ENCODE assay signal across 11 cellular contexts in the genomic region with DNA sequence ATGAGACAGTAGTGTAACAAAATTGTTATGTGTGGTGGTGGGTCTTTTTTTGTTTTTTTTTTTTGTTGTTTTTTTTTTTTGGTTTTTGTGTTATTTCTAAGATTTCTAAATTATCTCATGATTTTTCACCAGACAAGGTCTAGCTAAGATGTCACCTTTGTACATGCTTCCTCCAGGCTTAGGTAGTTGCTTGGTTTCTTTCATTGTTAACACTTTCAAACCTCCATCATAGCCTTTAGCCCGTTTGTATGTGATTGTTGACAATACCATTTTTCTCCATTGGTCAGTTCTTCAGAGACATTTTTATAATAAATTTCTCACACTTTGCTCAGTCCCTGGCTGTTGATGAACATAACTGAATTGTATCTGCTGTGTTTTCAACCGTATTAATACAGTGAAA. TPM values are rescaled to one million over a fixed set of nuclear protein-coding genes. Genes with fewer than 3 reads are reported as not detected.
DNase-seq lines count a peak whose midpoint lies in the region; ATAC-seq, FAIRE-seq and TF ChIP-seq lines count a peak whose summit lies in the region.
"Had no signal": no experiment of that assay in that cellular context is flagged by ENCODE, and none has a peak within 500 bp of the region (broad histone marks: within the 10 kb centered on the region; RNA-seq: fewer than 3 reads in every experiment).

No MANE protein-coding gene starts in this region.

- TF ChIP-seq CTCF in H1 (IDR thresholded peaks at IDR 0.05; ENCODE audit: control extremely low read depth in 1 of 3, insufficient read depth in 1 of 3, low read depth in 1 of 3, low read length in 3 of 3) (no peak), osteocyte (IDR thresholded peaks at IDR 0.05) (no peak), GM13977 (IDR thresholded peaks at IDR 0.05; ENCODE audit: extremely low read depth, insufficient read depth, missing control alignments) (no peak)

- H4K91ac ChIP-seq in H1 (replicated peaks; ENCODE audit: insufficient read length, low read length) = no peak overlapping the region

- no peaks in the 10 kb centered on the region for H3K4me1 ChIP-seq in NT2/D1 (ENCODE audit: insufficient read depth, insufficient read length)
- H3K4me1 ChIP-seq in H1 (replicated peaks in 1 of 4; ENCODE audit: control insufficient read depth in 3 of 4, insufficient read depth in 4 of 4, low read length in 3 of 4) = no peaks in the 10 kb centered on the region; a peak in 1 of 7 replicates

- H3K4me2 ChIP-seq in H1 (ENCODE audit: insufficient read depth in 1 of 2, low read depth in 2 of 2, low read length in 2 of 2) = peak overlapping the region; percentile 79 to 90

- H2BK5ac ChIP-seq in H1 (ENCODE audit: low read depth, low read length) = no peak overlapping the region

- DNase-seq in NT2/D1 (ENCODE audit: low read depth, low spot score) (no peak), H1 (ENCODE audit: low read depth in 1 of 2, low spot score in 2 of 2) (no peak), osteocyte (ENCODE audit: extremely low spot score, unreplicated experiment) (no peak), GM13977 (ENCODE audit: low spot score) (no peak), AG08396 (ENCODE audit: low spot score) (no peak)
- DNase-seq: RPMI8226 had no signal

- in situ Hi-C loops in GM13977 (cut with MboI; ENCODE audit: low pct_unique_long_range_greater_than_20kb, low sequenced_read_pairs, unreplicated experiment) = loop anchor here (10.0 kb wide), 1 partner anchor 56 kb away; no protein-coding TSS in a partner anchor

- H3K9ac ChIP-seq in NT2/D1 (ENCODE audit: insufficient read length, low read depth) = peak overlapping the region; percentile 26
- H3K9ac ChIP-seq in H1 (replicated peaks in 1 of 4; ENCODE audit: extremely low read depth in 1 of 4, low read depth in 3 of 4, low read length in 3 of 4) = no peak overlapping the region

- H3K79me1 ChIP-seq in H1 (ENCODE audit: low read depth, low read length) = peaks cover 2% of the 10 kb centered on the region; the same call in 1 of the 2 replicates

- FAIRE-seq in H1 (lab: Jason Lieb, UNC) = no peak

- H3K56ac ChIP-seq in H1 (replicated peaks; ENCODE audit: insufficient read length, low read depth, low read length) = no peak overlapping the region

- TF ChIP-seq EP300 in H1 (IDR thresholded peaks at IDR 0.05; ENCODE audit: borderline replicate concordance in 1 of 2, low read depth in 2 of 2, low read length in 2 of 2) = no peak

- H3K4me1 Mint-ChIP-seq in osteocyte (ENCODE audit: unreplicated experiment) = peaks cover 39% of the 10 kb centered on the region

- H4K8ac ChIP-seq in H1 (ENCODE audit: extremely low read depth, insufficient read depth, low read length) = no peak overlapping the region

- H3K14ac ChIP-seq in H1 (ENCODE audit: insufficient read length) = no peak overlapping the region

- H3K36me3 ChIP-seq in NT2/D1 (ENCODE audit: insufficient read depth, insufficient read length, low read length) (peaks cover 6% of the 10 kb centered on the region), H1 (ENCODE audit: control insufficient read depth in 2 of 4, insufficient read depth in 4 of 4, low read length in 3 of 4) (no peaks in the 10 kb centered on the region)
- H3K36me3 ChIP-seq: neutrophil had no signal

- no peak overlapping the region for H2BK20ac ChIP-seq in H1 (ENCODE audit: low read length)

- ATAC-seq in HG03280 (IDR thresholded peaks at IDR 0.05; ENCODE audit: unreplicated experiment) (no peak), HG02623 (IDR thresholded peaks at IDR 0.05; ENCODE audit: unreplicated experiment) (no peak)

- no peak overlapping the region for H2BK120ac ChIP-seq in H1 (replicated peaks; ENCODE audit: low read depth, low read length)

- 67% methylated on average over 2 of the region's 2 CpGs; no CpG with 5 or more reads in 1 of the 2 experiments for WGBS in H1 (ENCODE audit: extremely low coverage in 1 of 2, insufficient coverage in 1 of 2, insufficient read length in 1 of 2, insufficient replicate concordance in 2 of 2, low coverage in 1 of 2, low lambda C conversion rate in 2 of 2, missing lambda C conversion rate in 1 of 2), 2 experiments

- no peak for TF ChIP-seq RAD21 in H1 (IDR thresholded peaks at IDR 0.05 in 1 of 2, conservative IDR thresholded peaks at IDR 0.05 in 1 of 2; ENCODE audit: low read depth in 2 of 2, low read length in 2 of 2)

- peaks cover 10% of the 10 kb centered on the region for H3K36me3 Mint-ChIP-seq in osteocyte (ENCODE audit: unreplicated experiment)

- no peak overlapping the region for H3K27ac Mint-ChIP-seq in osteocyte (ENCODE audit: unreplicated experiment)

- no peaks in the 10 kb centered on the region for H3K9me3 Mint-ChIP-seq in osteocyte (ENCODE audit: unreplicated experiment)

- no peak overlapping the region for H3K18ac ChIP-seq in H1 (ENCODE audit: extremely low read depth, low read length)

- H2AFZ ChIP-seq in H1 (ENCODE audit: low read length) = no peak overlapping the region

- H4K20me1 ChIP-seq in H1 (replicated peaks in 1 of 2; ENCODE audit: control insufficient read depth in 1 of 2, insufficient read depth in 2 of 2, low read length in 2 of 2) = peaks cover 6 to 9% of the 10 kb centered on the region in 2 experiments

- H3K27ac ChIP-seq in H1 (ENCODE audit: low read depth, low read length) = no peak overlapping the region
- H3K27ac ChIP-seq: tibial nerve had no signal

- peaks cover 0 to 70% of the 10 kb centered on the region in 2 experiments; a peak in 3 of 4 replicates for H3K79me2 ChIP-seq in H1 (ENCODE audit: control insufficient read depth in 1 of 2, insufficient read depth in 2 of 2, low read length in 2 of 2)

- H3K23me2 ChIP-seq in H1 (ENCODE audit: low read depth, low read length) = peaks cover 7% of the 10 kb centered on the region; the same call in 1 of the 2 replicates

- H4K5ac ChIP-seq in H1 (ENCODE audit: insufficient read length, low read depth, low read length) = no peak overlapping the region

- H3K4ac ChIP-seq in H1 (replicated peaks; ENCODE audit: insufficient read length, low read depth, low read length) = no peak overlapping the region

- H3K4me3 ChIP-seq in GM08714 (ENCODE audit: low read length) (peak overlapping the region; percentile 82; the same call in 1 of the 2 replicates), NT2/D1 (ENCODE audit: insufficient read length, low read depth) (peak overlapping the region; percentile 92), H1 (ENCODE audit: extremely low read depth in 1 of 4, insufficient read depth in 2 of 4, low read depth in 3 of 4, low read length in 4 of 4) (peak overlapping the region in 2 of 4 experiments; percentile 96 to 98; a peak in 3 of 8 replicates)

- no peaks in the 10 kb centered on the region for H3K27me3 Mint-ChIP-seq in osteocyte (ENCODE audit: unreplicated experiment)

- no peak for TF ChIP-seq POLR2A in H1 (IDR thresholded peaks at IDR 0.05; ENCODE audit: control extremely low read depth in 1 of 2, low read depth in 2 of 2, low read length in 2 of 2)

- H2AK5ac ChIP-seq in H1 (ENCODE audit: low read depth, low read length) = no peak overlapping the region

- POLR2A ChIA-PET in H1 (lab: Charles Lee; ENCODE audit: partially characterized antibody) = no interaction called here

- H2BK12ac ChIP-seq in H1 (ENCODE audit: low read depth, low read length) = no peak overlapping the region

- no peak overlapping the region for H2BK15ac ChIP-seq in H1 (ENCODE audit: low read length)

- H3K9me3 ChIP-seq in NT2/D1 (ENCODE audit: insufficient read depth, low read length) (no peaks in the 10 kb centered on the region), H1 (ENCODE audit: insufficient read depth in 2 of 2, low read depth in 1 of 2, low read length in 1 of 2) (no peaks in the 10 kb centered on the region)
- H3K9me3 ChIP-seq: neutrophil, tibial nerve had no signal

- H3K27me3 ChIP-seq in NT2/D1 (ENCODE audit: insufficient read depth, insufficient read length) = no peaks in the 10 kb centered on the region
- no peaks in the 10 kb centered on the region for H3K27me3 ChIP-seq in H1 (replicated peaks in 1 of 4; ENCODE audit: control insufficient read depth in 3 of 4, extremely low read depth in 1 of 4, insufficient read depth in 3 of 4, low read length in 3 of 4)
- H3K27me3 ChIP-seq: neutrophil, tibial nerve had no signal

- H3K23ac ChIP-seq in H1 (ENCODE audit: insufficient read length) = no peak overlapping the region

- CTCF ChIA-PET in H1 (lab: Charles Lee; ENCODE audit: partially characterized antibody) = interaction anchor here (0.7 to 0.9 kb wide), 4 partner anchors 9 to 129 kb away, joined by 3 to 5 read pairs (median 4); no protein-coding TSS in a partner anchor

- H3K4me3 Mint-ChIP-seq in osteocyte (ENCODE audit: unreplicated experiment) = peak overlapping the region; percentile 49

TF ChIP-seq in H1, 55 proteins besides CTCF, POLR2A, EP300 and RAD21 (continues in another document):
- TF ChIP-seq KDM4A (IDR thresholded peaks at IDR 0.05; ENCODE audit: low read depth, low read length, severe bottlenecking) (no peak), TCF12 (IDR thresholded peaks at IDR 0.05; ENCODE audit: low read depth, low read length) (no peak), HDAC6 (IDR thresholded peaks at IDR 0.05; ENCODE audit: low read depth, low read length) (no peak), RFX5 (IDR thresholded peaks at IDR 0.05; ENCODE audit: borderline replicate concordance, low read depth, low read length) (no peak), SAP30 (IDR thresholded peaks at IDR 0.05; ENCODE audit: insufficient read depth, insufficient replicate concordance, low read length) (no peak), YY1 (IDR thresholded peaks at IDR 0.05; ENCODE audit: low read depth, low read length) (no peak)

RNA-seq across cellular contexts. Expression of gene RELCH, which starts 2.2 kb away (rescaled TPM):
- total RNA-seq in H1 (2021; fragmentation: NEBNext Ultra II Directional; extraction: Animal tissue kit (Norgen Biotek cat#: 25700)) = 26.9 and 27.4 TPM in 2 replicates
- 7.3 and 8.6 TPM in 2 replicates for polyA plus RNA-seq in H1 (2011; rRNA removed)
- 10.4 TPM for polyA plus RNA-seq in H1 (2011; cell fraction: cytosol; rRNA removed)
- polyA plus RNA-seq in H1 (2011; cell fraction: nucleus; rRNA removed) = 17.2 TPM
- 14.0 to 20.0 TPM (median 18.8 TPM) in 4 replicates for polyA plus RNA-seq in H1 (2012, experiment 1 of 2)
- 0.73 TPM for polyA plus RNA-seq in H1 (2012, experiment 2 of 2)
- polyA plus RNA-seq in H1 (2013, experiment 1 of 2) = 14.1 TPM
- polyA plus RNA-seq in H1 (2013, experiment 2 of 2) = 14.3 TPM
- 94.5 and 96.5 TPM in 2 replicates for polyA minus RNA-seq in H1 (2011; rRNA and poly(A)+ RNA removed)
- 24.4 TPM for polyA minus RNA-seq in H1 (2011; cell fraction: cytosol; rRNA and poly(A)+ RNA removed)
- polyA minus RNA-seq in H1 (2011; cell fraction: nucleus; rRNA and poly(A)+ RNA removed) = 132 TPM
- 22.0 and 22.7 TPM in 2 replicates for total RNA-seq in osteocyte

RNA-seq across cellular contexts. Expression of gene PIGN, which starts 2.4 kb away (rescaled TPM):
- 26.2 and 26.3 TPM in 2 replicates for total RNA-seq in H1 (2021; fragmentation: NEBNext Ultra II Directional; extraction: Animal tissue kit (Norgen Biotek cat#: 25700))
- 11.3 and 20.9 TPM in 2 replicates for polyA plus RNA-seq in H1 (2011; rRNA removed)
- 12.7 TPM for polyA plus RNA-seq in H1 (2011; cell fraction: cytosol; rRNA removed)
- polyA plus RNA-seq in H1 (2011; cell fraction: nucleus; rRNA removed) = 5.3 TPM
- 9.4 to 13.6 TPM (median 10.9 TPM) in 4 replicates for polyA plus RNA-seq in H1 (2012, experiment 1 of 2)
- polyA plus RNA-seq in H1 (2012, experiment 2 of 2) = 1.9 TPM
- 16.6 TPM for polyA plus RNA-seq in H1 (2013, experiment 1 of 2)
- polyA plus RNA-seq in H1 (2013, experiment 2 of 2) = 19.7 TPM
- 76.1 and 77.3 TPM in 2 replicates for polyA minus RNA-seq in H1 (2011; rRNA and poly(A)+ RNA removed)
- 16.5 TPM for polyA minus RNA-seq in H1 (2011; cell fraction: cytosol; rRNA and poly(A)+ RNA removed)
- polyA minus RNA-seq in H1 (2011; cell fraction: nucleus; rRNA and poly(A)+ RNA removed) = 71.4 TPM
- 35.7 and 39.2 TPM in 2 replicates for total RNA-seq in osteocyte
